ENCODE assay signal across 15 cellular contexts in genomic region chr7:76338298-76339084, GRCh38. TPM values are rescaled to one million over a fixed set of nuclear protein-coding genes. Genes with fewer than 3 reads are reported as not detected.
DNase-seq lines count a peak whose midpoint lies in the region; ATAC-seq, FAIRE-seq and TF ChIP-seq lines count a peak whose summit lies in the region.
"Had no signal": no experiment of that assay in that cellular context is flagged by ENCODE, and none has a peak within 500 bp of the region (broad histone marks: within the 10 kb centered on the region; RNA-seq: fewer than 3 reads in every experiment).

No MANE protein-coding gene starts in this region.

- H3K9me3 ChIP-seq in RWPE2 (ENCODE audit: severe bottlenecking) (no peaks in the 10 kb centered on the region), smooth muscle cell (replicated peaks; ENCODE audit: low read depth) (no peaks in the 10 kb centered on the region)

- H3K79me2 ChIP-seq in smooth muscle cell (ENCODE audit: low read depth) = peaks cover 100% of the 10 kb centered on the region

- peaks cover 100% of the 10 kb centered on the region for H4K20me1 ChIP-seq in smooth muscle cell (ENCODE audit: low read depth)

- H3K27me3 Mint-ChIP-seq in activated T-cell treated with anti-CD3 and anti-CD28 coated beads, Interleukin-2, amount 50 U/mL, for 24 hours = no peaks in the 10 kb centered on the region

- TF ChIP-seq POLR2A in GM12892 (IDR thresholded peaks at IDR 0.05; ENCODE audit: low read depth, low read length) = no peak

- H3K27ac Mint-ChIP-seq in activated T-cell treated with anti-CD3 and anti-CD28 coated beads, Interleukin-2, amount 50 U/mL, for 24 hours = peak overlapping the region; percentile 10
- H3K27ac Mint-ChIP-seq: neural progenitor cell had no signal

- H3F3A ChIP-seq in smooth muscle cell (ENCODE audit: low read depth) = peaks cover 8% of the 10 kb centered on the region

- peaks cover 68% of the 10 kb centered on the region for H3K4me1 Mint-ChIP-seq in activated T-cell treated with anti-CD3 and anti-CD28 coated beads, Interleukin-2, amount 50 U/mL, for 24 hours (ENCODE audit: low read depth)

- H3K36me3 ChIP-seq in RWPE2 (ENCODE audit: low read depth) = peaks cover 84% of the 10 kb centered on the region
- H3K36me3 ChIP-seq in smooth muscle cell (ENCODE audit: low read depth) = no peaks in the 10 kb centered on the region

- FAIRE-seq in GM12892 (lab: Jason Lieb, UNC) = no peak
- FAIRE-seq: islet of Langerhans had no signal

- H3K36me3 Mint-ChIP-seq in activated T-cell treated with anti-CD3 and anti-CD28 coated beads, Interleukin-2, amount 50 U/mL, for 24 hours (ENCODE audit: low read depth) = peaks cover 91% of the 10 kb centered on the region

- WGBS in smooth muscle cell (ENCODE audit: low lambda C conversion rate) = 66% methylated on average over 9 of the region's 9 CpGs

- no peaks in the 10 kb centered on the region for H3K27me3 ChIP-seq in RWPE2 (ENCODE audit: insufficient read depth, poor library complexity, severe bottlenecking)
- no peaks in the 10 kb centered on the region for H3K27me3 ChIP-seq in smooth muscle cell (ENCODE audit: low read depth)
- H3K27me3 ChIP-seq: brain microvascular endothelial cell, neural progenitor cell had no signal

- H2AFZ ChIP-seq in smooth muscle cell (ENCODE audit: low read depth) = no peak overlapping the region
- H2AFZ ChIP-seq: neural progenitor cell had no signal

- H3K4me3 Mint-ChIP-seq in activated T-cell treated with anti-CD3 and anti-CD28 coated beads, Interleukin-2, amount 50 U/mL, for 24 hours = no peak overlapping the region
- H3K4me3 Mint-ChIP-seq: neural progenitor cell had no signal

- H3K4me1 ChIP-seq in RWPE2 (ENCODE audit: insufficient read depth, poor library complexity, severe bottlenecking) (peaks cover 38% of the 10 kb centered on the region), smooth muscle cell (ENCODE audit: low read depth) (no peaks in the 10 kb centered on the region)

- no peaks in the 10 kb centered on the region for H3K9me3 Mint-ChIP-seq in activated T-cell treated with anti-CD3 and anti-CD28 coated beads, Interleukin-2, amount 50 U/mL, for 24 hours
- H3K9me3 Mint-ChIP-seq: neural progenitor cell had no signal

- no peak overlapping the region for H3K4me2 ChIP-seq in smooth muscle cell
- H3K4me2 ChIP-seq: neural progenitor cell had no signal

- H3K9ac ChIP-seq in smooth muscle cell (ENCODE audit: low read depth) = no peak overlapping the region
- H3K9ac ChIP-seq: neural progenitor cell had no signal

- no peak overlapping the region for H3K4me3 ChIP-seq in RWPE2 (ENCODE audit: severe bottlenecking)
- H3K4me3 ChIP-seq in smooth muscle cell = no peak overlapping the region
- H3K4me3 ChIP-seq: neural progenitor cell had no signal

- H3K27ac ChIP-seq in RWPE2 (ENCODE audit: poor library complexity, severe bottlenecking) (peak overlapping the region; percentile 27), smooth muscle cell (ENCODE audit: low read depth) (peak overlapping the region; percentile 62)
- H3K27ac ChIP-seq: brain microvascular endothelial cell, neural progenitor cell had no signal

- no peak for TF ChIP-seq CTCF in RWPE2 (IDR thresholded peaks at IDR 0.05; ENCODE audit: poor library complexity, severe bottlenecking)
- TF ChIP-seq CTCF in smooth muscle cell (IDR thresholded peaks at IDR 0.05; ENCODE audit: borderline replicate concordance, insufficient read depth, poor library complexity, severe bottlenecking) = no peak

- DNase-seq in activated T-cell treated with anti-CD3 and anti-CD28 coated beads, Interleukin-2, amount 50 U/mL, for 24 hours = no peak
- DNase-seq in activated T-cell treated with anti-CD3 and anti-CD28 coated beads, Interleukin-2, amount 50 U/mL, for 48 hours = no peak
- DNase-seq in RWPE2 (ENCODE audit: low spot score) (no peak), glomerular visceral epithelial cell (ENCODE audit: extremely low spot score) (peak; percentile 49), smooth muscle cell (lab: John Stamatoyannopoulos, UW; ENCODE audit: unreplicated experiment) (no peak), GM12892 (ENCODE audit: insufficient read length) (no peak), RKO (ENCODE audit: low spot score) (no peak), NCI-H510A treated with DMSO at 0.1 percent for 48 hours (lab: John Stamatoyannopoulos, UW) (no peak)
- DNase-seq: activated CD8-positive, alpha-beta memory T cell treated with anti-CD3 and anti-CD28 coated beads, Interleukin-2, amount 50 U/mL, for 48 hours; brain microvascular endothelial cell; GDM1; NCI-H1930; stimulated activated CD4-positive, alpha-beta T cell treated with anti-CD3 and anti-CD28 coated beads, Interleukin-2, amount 100 ng/mL, for 24 hours had no signal

- peak; percentile 83 for ATAC-seq in RWPE2 (ENCODE audit: low read depth)

RNA-seq across cellular contexts. Expression of gene YWHAG, which starts 20.3 kb away (rescaled TPM):
- total RNA-seq in smooth muscle cell = 132 and 142 TPM in 2 replicates
- 17.6 and 21.1 TPM in 2 replicates for polyA plus RNA-seq in smooth muscle cell
- 87.2 TPM for polyA plus RNA-seq in GM12892 (2012; ENCODE audit: missing spikeins)

RNA-seq across cellular contexts. Expression of gene HSPB1, which starts 36.0 kb away (rescaled TPM):
- total RNA-seq in smooth muscle cell = 374 and 484 TPM in 2 replicates
- 1,842 and 2,006 TPM in 2 replicates for polyA plus RNA-seq in smooth muscle cell
- polyA plus RNA-seq in GM12892 (2012; ENCODE audit: missing spikeins) = 36.7 TPM
